18 cellular contexts compared by ENCODE assay signal in the genomic region with DNA sequence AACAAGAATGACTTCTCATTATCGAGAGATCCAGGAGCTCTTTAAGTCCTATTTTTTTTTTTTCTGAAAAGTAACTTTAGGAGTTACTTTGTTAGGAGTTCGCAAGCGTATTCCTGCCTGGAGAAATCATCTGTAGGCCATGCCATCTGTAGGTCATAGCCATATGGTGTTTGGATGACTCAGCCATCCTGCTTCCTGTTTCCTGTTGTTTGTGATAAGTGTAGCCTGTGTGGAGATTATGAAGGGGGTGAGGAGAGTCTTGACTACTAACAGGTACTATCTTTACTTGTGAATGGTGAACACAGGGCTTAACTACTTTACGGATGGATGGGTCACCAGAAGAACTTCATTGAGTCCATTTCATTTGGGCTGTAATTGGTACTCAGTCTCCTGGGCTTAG.
DNase-seq lines count a peak whose midpoint lies in the region; ATAC-seq and TF ChIP-seq lines count a peak whose summit lies in the region.
"Had no signal": no experiment of that assay in that cellular context is flagged by ENCODE, and none has a peak within 500 bp of the region (broad histone marks: within the 10 kb centered on the region; RNA-seq: fewer than 3 reads in every experiment).

No MANE protein-coding gene starts in this region.

- no peak overlapping the region for H3K9ac ChIP-seq in mesenchymal stem cell (ENCODE audit: low read length)

- no peak overlapping the region for H2BK15ac ChIP-seq in mesenchymal stem cell (ENCODE audit: low read depth, poor library complexity, severe bottlenecking)

- H3K36me3 ChIP-seq in mesenchymal stem cell (ENCODE audit: control insufficient read depth in 1 of 2, insufficient read depth in 2 of 2, low read depth in 1 of 2, low read length in 2 of 2), result no peaks in the 10 kb centered on the region
- H3K36me3 ChIP-seq: BE2C, transverse colon had no signal

- H3K27ac ChIP-seq in mesenchymal stem cell (ENCODE audit: low read length, poor library complexity, severe bottlenecking), result no peak overlapping the region
- H3K27ac ChIP-seq: transverse colon had no signal

- H3K23ac ChIP-seq in mesenchymal stem cell (ENCODE audit: low read length in 2 of 2), result no peak overlapping the region

- H3K4me2 ChIP-seq in mesenchymal stem cell (ENCODE audit: low read length, poor library complexity, severe bottlenecking), result no peak overlapping the region

- H4K91ac ChIP-seq in mesenchymal stem cell (ENCODE audit: low read length), result no peak overlapping the region

- no peak overlapping the region for H3K27ac Mint-ChIP-seq in activated CD4-positive, alpha-beta T cell treated with anti-CD3 and anti-CD28 coated beads, Interleukin-2, amount 10 ng/mL, durations not matched to agents 7 days and 5 days
- H3K27ac Mint-ChIP-seq: natural killer cell treated with Interleukin-12 subunit alpha and Interleukin-12 subunit beta and Interleukin-15 and Interleukin-18, amount 100 ng/mL, for 72 hours; WTC11 had no signal

- CTCF ChIA-PET in activated CD4-positive, alpha-beta T cell treated with anti-CD3 and anti-CD28 coated beads, Interleukin-2, amount 10 ng/mL, durations not matched to agents 7 days and 5 days (lab: Charles Lee), result no interaction called here

- H3K4me3 ChIP-seq in choroid plexus epithelial cell (ENCODE audit: low read depth, low read length) (no peak overlapping the region), mesenchymal stem cell (ENCODE audit: insufficient read depth in 1 of 2, low read depth in 1 of 2, low read length in 2 of 2) (no peak overlapping the region)
- H3K4me3 ChIP-seq: transverse colon had no signal

- H3K4ac ChIP-seq in mesenchymal stem cell (ENCODE audit: low read depth in 1 of 2, low read length in 2 of 2), result no peak overlapping the region

- no peak for TF ChIP-seq CTCF in choroid plexus epithelial cell (conservative IDR thresholded peaks at IDR 0.05; ENCODE audit: low read depth, low read length)

- H2BK120ac ChIP-seq in mesenchymal stem cell (ENCODE audit: low read depth, low read length), result no peak overlapping the region

- peaks cover 4% of the 10 kb centered on the region for H3K4me1 Mint-ChIP-seq in activated CD4-positive, alpha-beta T cell treated with anti-CD3 and anti-CD28 coated beads, Interleukin-2, amount 10 ng/mL, durations not matched to agents 7 days and 5 days
- H3K4me1 Mint-ChIP-seq: WTC11 had no signal

- H3K36me3 Mint-ChIP-seq in activated CD4-positive, alpha-beta T cell treated with anti-CD3 and anti-CD28 coated beads, Interleukin-2, amount 10 ng/mL, durations not matched to agents 7 days and 5 days (ENCODE audit: low read depth), result no peaks in the 10 kb centered on the region

- DNase-seq in ELR (ENCODE audit: low read depth), result peak; percentile 74
- DNase-seq in NCI-H226, result peak; percentile 31
- DNase-seq in choroid plexus epithelial cell (ENCODE audit: low read depth), result peak; percentile 31
- peak; percentile 54 for DNase-seq in mesenchymal stem cell
- no peak for DNase-seq in activated CD4-positive, alpha-beta T cell treated with anti-CD3 and anti-CD28 coated beads, Interleukin-2, amount 10 ng/mL, durations not matched to agents 7 days and 5 days
- DNase-seq in left ventricle myocardium superior, result no peak
- DNase-seq: BE2C; caudate nucleus; effector memory CD4-positive, alpha-beta T cell; Kasumi-1; SIG-M5; stimulated activated CD4-positive, alpha-beta T cell treated with anti-CD3 and anti-CD28 coated beads, Interleukin-15, amount 100 ng/mL, for 24 hours; stimulated activated naive CD4-positive, alpha-beta T cell treated with Interleukin-2 at 50 U/mL for 16 hours; transverse colon had no signal

- ATAC-seq in HG02798 (IDR thresholded peaks at IDR 0.05; ENCODE audit: poor library complexity, unreplicated experiment) (no peak), left ventricle myocardium superior (no peak)
- no peak for ATAC-seq in activated CD4-positive, CD25-positive, alpha-beta regulatory T cell treated with anti-CD3 and anti-CD28 coated beads, Interleukin-2, amount 50 U/mL, for 24 hours
- ATAC-seq: natural killer cell treated with Interleukin-12 subunit alpha and Interleukin-12 subunit beta and Interleukin-15 and Interleukin-18, amount 100 ng/mL, for 72 hours; WTC11 had no signal

- no peak overlapping the region for H2AFZ ChIP-seq in mesenchymal stem cell (ENCODE audit: low read depth, low read length)

- no peaks in the 10 kb centered on the region for H3K27me3 Mint-ChIP-seq in activated CD4-positive, alpha-beta T cell treated with anti-CD3 and anti-CD28 coated beads, Interleukin-2, amount 10 ng/mL, durations not matched to agents 7 days and 5 days

- 68% methylated on average over 4 of the region's 4 CpGs for WGBS in mesenchymal stem cell

- peaks cover 61% of the 10 kb centered on the region for H3K9me3 ChIP-seq in mesenchymal stem cell (ENCODE audit: control insufficient read depth, low read length)
- H3K9me3 ChIP-seq: BE2C had no signal

- H3K4me1 ChIP-seq in mesenchymal stem cell (ENCODE audit: control insufficient read depth, insufficient read depth, low read depth, low read length), result no peaks in the 10 kb centered on the region
- H3K4me1 ChIP-seq: BE2C, transverse colon had no signal

- H3K27me3 ChIP-seq in mesenchymal stem cell (ENCODE audit: control insufficient read depth in 1 of 2, insufficient read depth in 1 of 2, low read length in 2 of 2), result peaks cover 0 to 4% of the 10 kb centered on the region in 2 experiments
- H3K27me3 ChIP-seq: BE2C, transverse colon had no signal

- H3K4me3 Mint-ChIP-seq in activated CD4-positive, alpha-beta T cell treated with anti-CD3 and anti-CD28 coated beads, Interleukin-2, amount 10 ng/mL, durations not matched to agents 7 days and 5 days, result no peak overlapping the region
- H3K4me3 Mint-ChIP-seq: natural killer cell treated with Interleukin-12 subunit alpha and Interleukin-12 subunit beta and Interleukin-15 and Interleukin-18, amount 100 ng/mL, for 72 hours; WTC11 had no signal

- H4K8ac ChIP-seq in mesenchymal stem cell (ENCODE audit: low read length), result no peak overlapping the region

- POLR2A ChIA-PET in activated CD4-positive, alpha-beta T cell treated with anti-CD3 and anti-CD28 coated beads, Interleukin-2, amount 10 ng/mL, durations not matched to agents 7 days and 5 days (lab: Charles Lee), result no interaction called here

- H3K18ac ChIP-seq in mesenchymal stem cell (ENCODE audit: low read depth in 1 of 2, low read length in 2 of 2), result no peak overlapping the region

- H2AK5ac ChIP-seq in mesenchymal stem cell (ENCODE audit: low read length, severe bottlenecking), result no peak overlapping the region

- H2BK5ac ChIP-seq in mesenchymal stem cell (ENCODE audit: low read depth, low read length, poor library complexity, severe bottlenecking), result no peak overlapping the region

- no peak overlapping the region for H2BK12ac ChIP-seq in mesenchymal stem cell (ENCODE audit: low read length in 2 of 2)

- no peaks in the 10 kb centered on the region for H3K79me1 ChIP-seq in mesenchymal stem cell (replicated peaks; ENCODE audit: low read length, poor library complexity, severe bottlenecking)

- intact Hi-C loops in left ventricle myocardium superior (cut with micrococcal nuclease), result no loop called here

- peaks cover 36% of the 10 kb centered on the region for H3K9me3 Mint-ChIP-seq in activated CD4-positive, alpha-beta T cell treated with anti-CD3 and anti-CD28 coated beads, Interleukin-2, amount 10 ng/mL, durations not matched to agents 7 days and 5 days

- H3K14ac ChIP-seq in mesenchymal stem cell (ENCODE audit: low read length in 2 of 2), result no peak overlapping the region

Comparison
In these comparisons a context has a peak if more than half of its experiments do, and no peak if none do; other contexts are left out.
1. DNase-seq: peak in ELR (single experiment), NCI-H226 (single experiment), choroid plexus epithelial cell (single experiment) and mesenchymal stem cell (single experiment); none in activated CD4-positive, alpha-beta T cell treated with anti-CD3 and anti-CD28 coated beads, Interleukin-2, amount 10 ng/mL, durations not matched to agents 7 days and 5 days (single experiment) and left ventricle myocardium superior (single experiment).